Comparison of ENCODE assay signal across 1 cellular context in genomic region chr3:74413547-74414241, GRCh38.
TF ChIP-seq lines count a peak whose summit lies in the region.

No MANE protein-coding gene starts in this region.

TF ChIP-seq in H1, 55 proteins besides CTCF, POLR2A, EP300 and RAD21 (continued from another document):
- TF ChIP-seq, protein P1, sequence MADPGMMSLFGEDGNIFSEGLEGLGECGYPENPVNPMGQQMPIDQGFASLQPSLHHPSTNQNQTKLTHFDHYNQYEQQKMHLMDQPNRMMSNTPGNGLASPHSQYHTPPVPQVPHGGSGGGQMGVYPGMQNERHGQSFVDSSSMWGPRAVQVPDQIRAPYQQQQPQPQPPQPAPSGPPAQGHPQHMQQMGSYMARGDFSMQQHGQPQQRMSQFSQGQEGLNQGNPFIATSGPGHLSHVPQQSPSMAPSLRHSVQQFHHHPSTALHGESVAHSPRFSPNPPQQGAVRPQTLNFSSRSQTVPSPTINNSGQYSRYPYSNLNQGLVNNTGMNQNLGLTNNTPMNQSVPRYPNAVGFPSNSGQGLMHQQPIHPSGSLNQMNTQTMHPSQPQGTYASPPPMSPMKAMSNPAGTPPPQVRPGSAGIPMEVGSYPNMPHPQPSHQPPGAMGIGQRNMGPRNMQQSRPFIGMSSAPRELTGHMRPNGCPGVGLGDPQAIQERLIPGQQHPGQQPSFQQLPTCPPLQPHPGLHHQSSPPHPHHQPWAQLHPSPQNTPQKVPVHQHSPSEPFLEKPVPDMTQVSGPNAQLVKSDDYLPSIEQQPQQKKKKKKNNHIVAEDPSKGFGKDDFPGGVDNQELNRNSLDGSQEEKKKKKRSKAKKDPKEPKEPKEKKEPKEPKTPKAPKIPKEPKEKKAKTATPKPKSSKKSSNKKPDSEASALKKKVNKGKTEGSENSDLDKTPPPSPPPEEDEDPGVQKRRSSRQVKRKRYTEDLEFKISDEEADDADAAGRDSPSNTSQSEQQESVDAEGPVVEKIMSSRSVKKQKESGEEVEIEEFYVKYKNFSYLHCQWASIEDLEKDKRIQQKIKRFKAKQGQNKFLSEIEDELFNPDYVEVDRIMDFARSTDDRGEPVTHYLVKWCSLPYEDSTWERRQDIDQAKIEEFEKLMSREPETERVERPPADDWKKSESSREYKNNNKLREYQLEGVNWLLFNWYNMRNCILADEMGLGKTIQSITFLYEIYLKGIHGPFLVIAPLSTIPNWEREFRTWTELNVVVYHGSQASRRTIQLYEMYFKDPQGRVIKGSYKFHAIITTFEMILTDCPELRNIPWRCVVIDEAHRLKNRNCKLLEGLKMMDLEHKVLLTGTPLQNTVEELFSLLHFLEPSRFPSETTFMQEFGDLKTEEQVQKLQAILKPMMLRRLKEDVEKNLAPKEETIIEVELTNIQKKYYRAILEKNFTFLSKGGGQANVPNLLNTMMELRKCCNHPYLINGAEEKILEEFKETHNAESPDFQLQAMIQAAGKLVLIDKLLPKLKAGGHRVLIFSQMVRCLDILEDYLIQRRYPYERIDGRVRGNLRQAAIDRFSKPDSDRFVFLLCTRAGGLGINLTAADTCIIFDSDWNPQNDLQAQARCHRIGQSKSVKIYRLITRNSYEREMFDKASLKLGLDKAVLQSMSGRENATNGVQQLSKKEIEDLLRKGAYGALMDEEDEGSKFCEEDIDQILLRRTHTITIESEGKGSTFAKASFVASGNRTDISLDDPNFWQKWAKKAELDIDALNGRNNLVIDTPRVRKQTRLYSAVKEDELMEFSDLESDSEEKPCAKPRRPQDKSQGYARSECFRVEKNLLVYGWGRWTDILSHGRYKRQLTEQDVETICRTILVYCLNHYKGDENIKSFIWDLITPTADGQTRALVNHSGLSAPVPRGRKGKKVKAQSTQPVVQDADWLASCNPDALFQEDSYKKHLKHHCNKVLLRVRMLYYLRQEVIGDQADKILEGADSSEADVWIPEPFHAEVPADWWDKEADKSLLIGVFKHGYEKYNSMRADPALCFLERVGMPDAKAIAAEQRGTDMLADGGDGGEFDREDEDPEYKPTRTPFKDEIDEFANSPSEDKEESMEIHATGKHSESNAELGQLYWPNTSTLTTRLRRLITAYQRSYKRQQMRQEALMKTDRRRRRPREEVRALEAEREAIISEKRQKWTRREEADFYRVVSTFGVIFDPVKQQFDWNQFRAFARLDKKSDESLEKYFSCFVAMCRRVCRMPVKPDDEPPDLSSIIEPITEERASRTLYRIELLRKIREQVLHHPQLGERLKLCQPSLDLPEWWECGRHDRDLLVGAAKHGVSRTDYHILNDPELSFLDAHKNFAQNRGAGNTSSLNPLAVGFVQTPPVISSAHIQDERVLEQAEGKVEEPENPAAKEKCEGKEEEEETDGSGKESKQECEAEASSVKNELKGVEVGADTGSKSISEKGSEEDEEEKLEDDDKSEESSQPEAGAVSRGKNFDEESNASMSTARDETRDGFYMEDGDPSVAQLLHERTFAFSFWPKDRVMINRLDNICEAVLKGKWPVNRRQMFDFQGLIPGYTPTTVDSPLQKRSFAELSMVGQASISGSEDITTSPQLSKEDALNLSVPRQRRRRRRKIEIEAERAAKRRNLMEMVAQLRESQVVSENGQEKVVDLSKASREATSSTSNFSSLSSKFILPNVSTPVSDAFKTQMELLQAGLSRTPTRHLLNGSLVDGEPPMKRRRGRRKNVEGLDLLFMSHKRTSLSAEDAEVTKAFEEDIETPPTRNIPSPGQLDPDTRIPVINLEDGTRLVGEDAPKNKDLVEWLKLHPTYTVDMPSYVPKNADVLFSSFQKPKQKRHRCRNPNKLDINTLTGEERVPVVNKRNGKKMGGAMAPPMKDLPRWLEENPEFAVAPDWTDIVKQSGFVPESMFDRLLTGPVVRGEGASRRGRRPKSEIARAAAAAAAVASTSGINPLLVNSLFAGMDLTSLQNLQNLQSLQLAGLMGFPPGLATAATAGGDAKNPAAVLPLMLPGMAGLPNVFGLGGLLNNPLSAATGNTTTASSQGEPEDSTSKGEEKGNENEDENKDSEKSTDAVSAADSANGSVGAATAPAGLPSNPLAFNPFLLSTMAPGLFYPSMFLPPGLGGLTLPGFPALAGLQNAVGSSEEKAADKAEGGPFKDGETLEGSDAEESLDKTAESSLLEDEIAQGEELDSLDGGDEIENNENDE (IDR thresholded peaks at IDR 0.05; ENCODE audit: insufficient replicate concordance, low read length), result no peak
- TF ChIP-seq MAX (IDR thresholded peaks at IDR 0.05), result no peak
- TF ChIP-seq ZNF274 (IDR thresholded peaks at IDR 0.05; ENCODE audit: borderline replicate concordance, extremely low read depth, low read length), result no peak
